19 cellular contexts compared by ENCODE assay signal in the genomic region with DNA sequence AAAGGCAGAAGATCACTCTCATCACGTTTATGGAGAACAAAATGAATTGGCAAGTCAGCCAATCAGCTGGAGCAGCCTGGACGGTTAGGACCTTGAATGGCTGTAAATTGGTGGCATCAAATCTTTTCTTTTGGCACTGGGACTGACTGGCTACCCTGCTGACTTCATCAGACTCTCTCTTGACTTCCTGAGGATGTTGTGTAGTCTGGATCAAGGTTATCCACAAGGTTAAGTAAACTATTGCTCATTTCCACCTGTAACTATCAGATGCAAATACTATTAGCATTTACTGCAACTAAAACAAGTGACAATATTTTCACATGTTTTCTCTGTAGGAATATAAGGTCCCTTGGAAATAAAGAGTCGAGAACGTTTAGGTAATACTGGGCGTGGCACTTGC.
A peak's percentile ranks its signal among the peaks of the same experiment; 100 is the strongest.
DNase-seq lines count a peak whose midpoint lies in the region; ATAC-seq and TF ChIP-seq lines count a peak whose summit lies in the region.
"Had no signal": no experiment of that assay in that cellular context is flagged by ENCODE, and none has a peak within 500 bp of the region (broad histone marks: within the 10 kb centered on the region; RNA-seq: fewer than 3 reads in every experiment).

No MANE protein-coding gene starts in this region.

- H3K27ac ChIP-seq in ascending aorta (peak overlapping the region; percentile 29 to 32), liver (ENCODE audit: low read depth in 1 of 2, low read length in 2 of 2) (no peak overlapping the region), neural progenitor cell (no peak overlapping the region), left ventricle myocardium inferior (replicated peaks) (no peak overlapping the region)
- H3K27ac ChIP-seq: 22Rv1, KMS-11 had no signal

- H4K20me1 ChIP-seq in neural progenitor cell (ENCODE audit: low read depth) = no peaks in the 10 kb centered on the region

- no peaks in the 10 kb centered on the region for H3K9me3 Mint-ChIP-seq in neural progenitor cell
- H3K9me3 Mint-ChIP-seq: H9 had no signal

- no peak overlapping the region for H3K27ac Mint-ChIP-seq in neural progenitor cell
- H3K27ac Mint-ChIP-seq: H9 had no signal

- H3K36me3 Mint-ChIP-seq in neural progenitor cell = no peaks in the 10 kb centered on the region
- H3K36me3 Mint-ChIP-seq: CD4-positive, alpha-beta memory T cell had no signal

- peaks cover 0 to 5% of the 10 kb centered on the region in 2 donors for H3K4me1 ChIP-seq in ascending aorta
- H3K4me1 ChIP-seq in liver (ENCODE audit: control insufficient read depth in 4 of 4, insufficient read depth in 4 of 4, low read length in 3 of 4) = peaks cover 0 to 5% (median 0%) of the 10 kb centered on the region in 4 donors
- H3K4me1 ChIP-seq in neural progenitor cell = no peaks in the 10 kb centered on the region
- peaks cover 18% of the 10 kb centered on the region for H3K4me1 ChIP-seq in left ventricle myocardium inferior

- peaks cover 7 to 28% of the 10 kb centered on the region in 2 donors for H3K36me3 ChIP-seq in ascending aorta
- H3K36me3 ChIP-seq in liver (ENCODE audit: control insufficient read depth in 4 of 4, insufficient read depth in 3 of 4, low read depth in 1 of 4, low read length in 3 of 4) = peaks cover 0 to 5% (median 0%) of the 10 kb centered on the region in 4 donors
- H3K36me3 ChIP-seq in neural progenitor cell = no peaks in the 10 kb centered on the region
- peaks cover 5% of the 10 kb centered on the region for H3K36me3 ChIP-seq in left ventricle myocardium inferior

- TF ChIP-seq CTCF in ascending aorta (IDR thresholded peaks at IDR 0.05) (no peak), liver (IDR thresholded peaks at IDR 0.05; ENCODE audit: low read depth, low read length, missing input control) (no peak), neural progenitor cell (IDR thresholded peaks at IDR 0.05) (no peak), left ventricle myocardium inferior (IDR thresholded peaks at IDR 0.05; ENCODE audit: borderline replicate concordance) (no peak)

- H3K27me3 ChIP-seq in ascending aorta (no peaks in the 10 kb centered on the region), liver (ENCODE audit: control insufficient read depth in 4 of 4, insufficient read depth in 4 of 4, low read length in 3 of 4) (no peaks in the 10 kb centered on the region), neural progenitor cell (no peaks in the 10 kb centered on the region), left ventricle myocardium inferior (ENCODE audit: low read depth) (no peaks in the 10 kb centered on the region)

- no peaks in the 10 kb centered on the region for H3K4me1 Mint-ChIP-seq in neural progenitor cell
- H3K4me1 Mint-ChIP-seq: H9 had no signal

- no peaks in the 10 kb centered on the region for H3K9me3 ChIP-seq in ascending aorta
- H3K9me3 ChIP-seq in liver (ENCODE audit: control insufficient read depth in 4 of 4, low read length in 3 of 4) = no peaks in the 10 kb centered on the region
- H3K9me3 ChIP-seq in neural progenitor cell (ENCODE audit: low read depth) = no peaks in the 10 kb centered on the region
- H3K9me3 ChIP-seq in left ventricle myocardium inferior (replicated peaks) = no peaks in the 10 kb centered on the region

- peaks cover 2% of the 10 kb centered on the region for H3K27me3 Mint-ChIP-seq in neural progenitor cell (ENCODE audit: insufficient read depth, low read depth)

- H3K4me2 ChIP-seq in neural progenitor cell = no peak overlapping the region
- H3K4me2 ChIP-seq: KMS-11 had no signal

- H2AFZ ChIP-seq in neural progenitor cell (replicated peaks) = no peak overlapping the region

- no peak overlapping the region for H3K4me3 Mint-ChIP-seq in neural progenitor cell
- H3K4me3 Mint-ChIP-seq: CD4-positive, alpha-beta memory T cell; H9 had no signal

- TF ChIP-seq RAD21 in liver (IDR thresholded peaks at IDR 0.05) = no peak

- H3K4me3 ChIP-seq in ascending aorta (no peak overlapping the region), liver (ENCODE audit: low read depth in 1 of 3, low read length in 3 of 3) (no peak overlapping the region), neural progenitor cell (no peak overlapping the region), left ventricle myocardium inferior (no peak overlapping the region)

- 72% methylated on average over 5 of the region's 5 CpGs for WGBS in liver

- intact Hi-C loops in ascending aorta (cut with DNase I) (no loop called here), left ventricle myocardium inferior (cut with micrococcal nuclease) (no loop called here)

- H3K79me2 ChIP-seq in neural progenitor cell (ENCODE audit: low read depth) = no peaks in the 10 kb centered on the region

- DNase-seq in NCI-H1417 (lab: John Stamatoyannopoulos, UW) (peak in 2 of 3 experiments; percentile 7 to 45), NCI-H1417 treated with DMSO at 0.1 percent for 48 hours (lab: John Stamatoyannopoulos, UW) (no peak), ascending aorta (ENCODE audit: low spot score in 2 of 2) (no peak), neural progenitor cell (ENCODE audit: low spot score) (no peak), NCI-H774 (lab: John Stamatoyannopoulos, UW) (no peak), left ventricle myocardium inferior (no peak)
- DNase-seq: Calu3; CD4-positive, alpha-beta memory T cell; DMS79; H9; NCI-H1694 treated with DMSO at 0.1 percent for 48 hours; NCI-H226; NCI-H524 treated with DMSO at 0.1 percent for 48 hours; NK-92 treated with Interleukin-12 subunit alpha and Interleukin-12 subunit beta, amount 100 ng/mL, for 24 hours; RPMI8226 had no signal

- H3K9ac ChIP-seq in liver (ENCODE audit: low read depth in 1 of 2, low read length in 2 of 2) (no peak overlapping the region), neural progenitor cell (no peak overlapping the region)
- H3K9ac ChIP-seq: KMS-11 had no signal

- H3F3A ChIP-seq in neural progenitor cell (ENCODE audit: low read depth) = no peaks in the 10 kb centered on the region

- no peak for ATAC-seq in HG03521 (IDR thresholded peaks at IDR 0.05; ENCODE audit: unreplicated experiment)

TF ChIP-seq in liver, 16 proteins besides CTCF, POLR2A, EP300 and RAD21:
- TF ChIP-seq RXRA (IDR thresholded peaks at IDR 0.05) = no peak
- peak; percentile 15 for TF ChIP-seq NR2F2 (IDR thresholded peaks at IDR 0.05)

Comparison
In these comparisons a context has a peak if more than half of its experiments do, and no peak if none do; other contexts are left out.
1. DNase-seq: peak in NCI-H1417 (2 of 3); none in NCI-H1417 treated with DMSO at 0.1 percent for 48 hours (single experiment), ascending aorta (0 of 2), neural progenitor cell (single experiment), NCI-H774 (single experiment) and left ventricle myocardium inferior (single experiment).
2. H3K27ac ChIP-seq: peak in ascending aorta (2 of 2); none in liver (0 of 2), neural progenitor cell (single experiment) and left ventricle myocardium inferior (single experiment).